In the genomic region with DNA sequence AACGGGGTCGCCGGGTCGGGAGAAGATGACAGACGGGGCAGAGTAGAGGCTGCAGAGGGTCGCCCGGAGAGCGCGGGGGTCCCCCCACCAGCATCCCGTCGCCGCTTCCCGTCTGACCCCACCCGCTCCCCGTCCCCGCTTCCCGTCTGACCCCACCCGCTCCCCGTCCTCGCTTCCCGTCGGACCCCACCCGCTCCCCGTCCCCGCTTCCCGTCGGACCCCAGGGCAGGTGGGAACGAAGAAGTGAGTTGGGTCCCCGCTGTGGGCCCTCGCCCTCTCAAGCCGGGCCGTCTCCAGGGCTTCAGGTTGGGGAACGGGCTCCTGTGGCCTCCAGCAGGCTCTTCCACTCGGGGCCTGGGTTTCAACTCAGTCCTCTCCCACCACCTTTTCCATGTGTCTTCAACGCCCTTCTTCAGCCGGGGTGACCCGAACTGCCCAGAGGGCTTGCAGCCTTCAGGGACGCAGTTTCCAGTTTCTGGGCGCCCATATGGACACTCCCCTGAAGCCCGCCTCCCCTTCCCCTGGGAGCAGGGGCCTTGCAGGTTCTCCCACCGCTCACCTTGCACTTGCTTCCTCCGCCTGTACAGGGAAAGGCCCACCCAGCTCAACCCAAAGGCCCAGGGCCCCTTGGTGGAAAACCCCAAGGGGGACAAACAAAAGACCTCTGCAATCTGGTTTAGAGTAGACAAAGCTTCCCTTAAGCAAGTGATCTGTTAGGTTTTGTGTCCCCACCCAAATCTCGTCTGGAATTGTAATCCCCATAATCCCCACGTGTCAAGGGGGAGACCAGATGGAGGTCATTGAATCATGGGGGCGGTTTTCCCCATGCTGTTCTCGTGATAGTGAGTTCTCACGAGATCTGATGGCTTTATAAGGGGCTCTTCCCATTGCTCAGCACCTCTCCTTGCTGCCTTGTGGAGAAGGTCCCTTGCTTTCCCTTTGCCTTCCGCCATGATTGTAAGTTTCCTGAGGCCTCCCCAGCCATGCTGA, we compare ENCODE assay signal across 1 cellular context.
TF ChIP-seq lines count a peak whose summit lies in the region.

No MANE protein-coding gene starts in this region.

TF ChIP-seq in SK-N-SH, 30 proteins besides CTCF, POLR2A, EP300 and RAD21 (continued from another document):
- TF ChIP-seq, protein P1, sequence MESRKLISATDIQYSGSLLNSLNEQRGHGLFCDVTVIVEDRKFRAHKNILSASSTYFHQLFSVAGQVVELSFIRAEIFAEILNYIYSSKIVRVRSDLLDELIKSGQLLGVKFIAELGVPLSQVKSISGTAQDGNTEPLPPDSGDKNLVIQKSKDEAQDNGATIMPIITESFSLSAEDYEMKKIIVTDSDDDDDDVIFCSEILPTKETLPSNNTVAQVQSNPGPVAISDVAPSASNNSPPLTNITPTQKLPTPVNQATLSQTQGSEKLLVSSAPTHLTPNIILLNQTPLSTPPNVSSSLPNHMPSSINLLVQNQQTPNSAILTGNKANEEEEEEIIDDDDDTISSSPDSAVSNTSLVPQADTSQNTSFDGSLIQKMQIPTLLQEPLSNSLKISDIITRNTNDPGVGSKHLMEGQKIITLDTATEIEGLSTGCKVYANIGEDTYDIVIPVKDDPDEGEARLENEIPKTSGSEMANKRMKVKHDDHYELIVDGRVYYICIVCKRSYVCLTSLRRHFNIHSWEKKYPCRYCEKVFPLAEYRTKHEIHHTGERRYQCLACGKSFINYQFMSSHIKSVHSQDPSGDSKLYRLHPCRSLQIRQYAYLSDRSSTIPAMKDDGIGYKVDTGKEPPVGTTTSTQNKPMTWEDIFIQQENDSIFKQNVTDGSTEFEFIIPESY (IDR thresholded peaks at IDR 0.05; ENCODE audit: borderline replicate concordance, low read depth), result no peak
- TF ChIP-seq GABPA (IDR thresholded peaks at IDR 0.05; ENCODE audit: low read depth) (no peak), FOXM1 (IDR thresholded peaks at IDR 0.05; ENCODE audit: low read depth) (no peak), RCOR1 (IDR thresholded peaks at IDR 0.05; ENCODE audit: low read length) (no peak), EZH2phosphoT487 (IDR thresholded peaks at IDR 0.05; ENCODE audit: borderline replicate concordance, low read depth) (no peak), CHD2 (IDR thresholded peaks at IDR 0.05; ENCODE audit: low read length, partially characterized antibody) (no peak), NRF1 (IDR thresholded peaks at IDR 0.05; ENCODE audit: low read depth, low read length) (no peak), SIN3A (IDR thresholded peaks at IDR 0.05; ENCODE audit: borderline replicate concordance, low read depth, low read length) (no peak), TAF1 (IDR thresholded peaks at IDR 0.05; ENCODE audit: borderline replicate concordance, low read depth, low read length) (no peak)
- TF ChIP-seq, protein P2, sequence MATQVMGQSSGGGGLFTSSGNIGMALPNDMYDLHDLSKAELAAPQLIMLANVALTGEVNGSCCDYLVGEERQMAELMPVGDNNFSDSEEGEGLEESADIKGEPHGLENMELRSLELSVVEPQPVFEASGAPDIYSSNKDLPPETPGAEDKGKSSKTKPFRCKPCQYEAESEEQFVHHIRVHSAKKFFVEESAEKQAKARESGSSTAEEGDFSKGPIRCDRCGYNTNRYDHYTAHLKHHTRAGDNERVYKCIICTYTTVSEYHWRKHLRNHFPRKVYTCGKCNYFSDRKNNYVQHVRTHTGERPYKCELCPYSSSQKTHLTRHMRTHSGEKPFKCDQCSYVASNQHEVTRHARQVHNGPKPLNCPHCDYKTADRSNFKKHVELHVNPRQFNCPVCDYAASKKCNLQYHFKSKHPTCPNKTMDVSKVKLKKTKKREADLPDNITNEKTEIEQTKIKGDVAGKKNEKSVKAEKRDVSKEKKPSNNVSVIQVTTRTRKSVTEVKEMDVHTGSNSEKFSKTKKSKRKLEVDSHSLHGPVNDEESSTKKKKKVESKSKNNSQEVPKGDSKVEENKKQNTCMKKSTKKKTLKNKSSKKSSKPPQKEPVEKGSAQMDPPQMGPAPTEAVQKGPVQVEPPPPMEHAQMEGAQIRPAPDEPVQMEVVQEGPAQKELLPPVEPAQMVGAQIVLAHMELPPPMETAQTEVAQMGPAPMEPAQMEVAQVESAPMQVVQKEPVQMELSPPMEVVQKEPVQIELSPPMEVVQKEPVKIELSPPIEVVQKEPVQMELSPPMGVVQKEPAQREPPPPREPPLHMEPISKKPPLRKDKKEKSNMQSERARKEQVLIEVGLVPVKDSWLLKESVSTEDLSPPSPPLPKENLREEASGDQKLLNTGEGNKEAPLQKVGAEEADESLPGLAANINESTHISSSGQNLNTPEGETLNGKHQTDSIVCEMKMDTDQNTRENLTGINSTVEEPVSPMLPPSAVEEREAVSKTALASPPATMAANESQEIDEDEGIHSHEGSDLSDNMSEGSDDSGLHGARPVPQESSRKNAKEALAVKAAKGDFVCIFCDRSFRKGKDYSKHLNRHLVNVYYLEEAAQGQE (IDR thresholded peaks at IDR 0.05; ENCODE audit: low read depth, low read length), result no peak
